Comparison of ENCODE assay signal across 25 cellular contexts in the genomic region with DNA sequence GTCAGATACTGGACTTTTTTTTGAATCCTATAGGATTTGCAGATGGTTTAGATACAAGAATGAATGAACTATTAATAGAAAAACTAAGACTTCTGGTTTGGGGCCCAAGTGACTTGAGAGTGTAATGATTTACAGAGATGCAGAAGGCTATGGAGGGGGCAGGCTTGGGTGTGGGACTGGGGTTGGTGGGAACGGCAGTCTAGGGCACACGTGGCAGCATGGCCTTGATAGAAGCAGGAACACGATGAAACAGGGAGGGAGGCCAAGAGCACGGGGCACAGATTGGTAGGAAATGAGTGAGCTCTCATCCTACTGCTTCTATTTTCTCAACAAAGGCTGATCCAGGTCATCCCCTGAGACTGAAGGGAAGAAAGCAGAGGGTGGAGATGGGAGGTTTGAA.
"Had no signal": no experiment of that assay in that cellular context is flagged by ENCODE, and none has a peak within 500 bp of the region (broad histone marks: within the 10 kb centered on the region; RNA-seq: fewer than 3 reads in every experiment).

No MANE protein-coding gene starts in this region.

- H3K9me3 ChIP-seq: psoas muscle, right atrium auricular region, tibial nerve, uterus had no signal

- DNase-seq: activated CD4-positive, alpha-beta T cell treated with anti-CD3 and anti-CD28 coated beads, Interleukin-2, amount 50 U/mL, for 48 hours; activated CD8-positive, alpha-beta memory T cell treated with anti-CD3 and anti-CD28 coated beads, Interleukin-2, amount 50 U/mL, for 48 hours; activated naive CD4-positive, alpha-beta T cell treated with Interleukin-2 at 50 U/mL for 16 hours; activated naive CD8-positive, alpha-beta T cell treated with anti-CD3 and anti-CD28 coated beads for 36 hours; activated T-cell treated with anti-CD3 and anti-CD28 coated beads, Interleukin-2, amount 50 U/mL, for 4 hours; amniotic stem cell; effector CD8-positive, alpha-beta T cell; foreskin melanocyte; hippocampal formation; kidney glomerular epithelial cell; left ventricle myocardium superior; mammary epithelial cell; psoas muscle; stimulated activated CD4-positive, alpha-beta T cell treated with anti-CD3 and anti-CD28 coated beads, Interleukin-4, amount 100 ng/mL, for 24 hours; substantia nigra; T1000; uterus had no signal

- H3K9me3 Mint-ChIP-seq: activated naive CD8-positive, alpha-beta T cell treated with anti-CD3 and anti-CD28 coated beads for 36 hours; activated T-cell treated with anti-CD3 and anti-CD28 coated beads, Interleukin-2, amount 50 U/mL, for 4 hours; dendritic cell treated with granulocyte-macrophage colony-stimulating factor and Interleukin-4, amounts not matched to agents 40 ng/mL and 50 ng/mL, for 4 days; neural progenitor cell; stimulated activated naive CD8-positive, alpha-beta T cell treated with anti-CD3 and anti-CD28 coated beads, Interleukin-15, Interleukin-2, amounts not matched to agents 100 ng/mL and 50 ng/mL, for 24 hours; WTC11 had no signal

- H3K27ac ChIP-seq: cardiac muscle cell, neural progenitor cell, psoas muscle, right atrium auricular region, tibial nerve, uterus had no signal

- H3K36me3 ChIP-seq: cardiac muscle cell, neural progenitor cell, right atrium auricular region, tibial nerve, uterus had no signal

- H3K27me3 ChIP-seq: cardiac muscle cell, neural progenitor cell, right atrium auricular region, tibial nerve, uterus had no signal

- H3K4me3 ChIP-seq: cardiac muscle cell, neural progenitor cell, psoas muscle, right atrium auricular region, tibial nerve, uterus had no signal

- H3K4me3 Mint-ChIP-seq: activated naive CD8-positive, alpha-beta T cell treated with anti-CD3 and anti-CD28 coated beads for 36 hours; activated T-cell treated with anti-CD3 and anti-CD28 coated beads, Interleukin-2, amount 50 U/mL, for 4 hours; dendritic cell treated with granulocyte-macrophage colony-stimulating factor and Interleukin-4, amounts not matched to agents 40 ng/mL and 50 ng/mL, for 4 days; neural progenitor cell; stimulated activated naive CD8-positive, alpha-beta T cell treated with anti-CD3 and anti-CD28 coated beads, Interleukin-15, Interleukin-2, amounts not matched to agents 100 ng/mL and 50 ng/mL, for 24 hours; WTC11 had no signal

- H3K36me3 Mint-ChIP-seq: activated naive CD8-positive, alpha-beta T cell treated with anti-CD3 and anti-CD28 coated beads for 36 hours; neural progenitor cell had no signal

- H3K4me1 ChIP-seq: psoas muscle, uterus had no signal

- H3K27ac Mint-ChIP-seq: activated naive CD8-positive, alpha-beta T cell treated with anti-CD3 and anti-CD28 coated beads for 36 hours; dendritic cell treated with granulocyte-macrophage colony-stimulating factor and Interleukin-4, amounts not matched to agents 40 ng/mL and 50 ng/mL, for 4 days; neural progenitor cell; stimulated activated naive CD8-positive, alpha-beta T cell treated with anti-CD3 and anti-CD28 coated beads, Interleukin-15, Interleukin-2, amounts not matched to agents 100 ng/mL and 50 ng/mL, for 24 hours; WTC11 had no signal

- ATAC-seq: activated T-cell treated with anti-CD3 and anti-CD28 coated beads, Interleukin-2, amount 50 U/mL, for 4 hours; esophagus mucosa; left ventricle myocardium superior; psoas muscle; WTC11 had no signal
